In the genomic region with DNA sequence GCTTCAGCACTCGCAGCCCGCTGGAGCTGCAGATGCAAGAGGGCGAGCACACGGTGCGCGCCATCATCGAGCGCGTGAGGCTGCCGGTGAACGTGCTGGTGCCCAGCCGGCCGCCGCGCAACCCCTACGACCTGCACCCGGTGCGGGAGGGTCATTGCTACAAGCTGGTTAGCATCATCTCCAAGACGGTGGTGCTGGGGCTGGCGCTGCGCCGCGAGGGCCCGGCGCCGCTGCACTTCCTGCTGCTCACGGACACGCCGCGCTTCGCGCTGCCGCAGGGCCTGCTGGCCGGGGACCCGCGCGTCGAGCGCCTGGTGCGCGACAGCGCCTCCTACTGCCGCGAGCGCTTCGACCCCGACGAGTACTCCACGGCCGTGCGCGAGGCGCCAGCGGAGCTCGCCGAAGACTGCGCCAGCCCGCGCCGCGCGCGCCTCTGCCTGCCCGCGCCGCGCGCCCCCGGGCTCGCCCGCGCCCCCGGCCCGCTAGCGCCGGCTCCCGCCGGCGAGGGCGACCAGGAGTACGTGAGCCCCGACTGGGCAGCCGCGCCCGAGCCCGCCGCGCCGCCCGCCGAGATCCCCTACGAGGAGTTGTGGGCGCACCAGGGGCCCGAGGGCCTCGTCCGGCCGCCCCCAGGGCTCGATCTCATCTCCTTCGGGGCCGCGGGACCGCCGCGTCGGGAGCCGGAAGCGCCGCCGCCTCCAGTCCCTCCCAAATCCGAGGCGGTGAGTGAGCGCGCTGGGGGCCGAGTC, we compare ENCODE assay signal across 9 cellular contexts. TPM values are rescaled to one million over a fixed set of nuclear protein-coding genes. Genes with fewer than 3 reads are reported as not detected.
DNase-seq lines count a peak whose midpoint lies in the region; ATAC-seq, FAIRE-seq and TF ChIP-seq lines count a peak whose summit lies in the region.
"Had no signal": no experiment of that assay in that cellular context is flagged by ENCODE, and none has a peak within 500 bp of the region (broad histone marks: within the 10 kb centered on the region; RNA-seq: fewer than 3 reads in every experiment).

No MANE protein-coding gene starts in this region.

- peak overlapping the region; percentile 52 for H3K4me3 ChIP-seq in GM12864 (ENCODE audit: low read depth, low read length)
- H3K4me3 ChIP-seq in pancreas = peak overlapping the region; percentile 37 to 61 (median 50)
- peak overlapping the region; percentile 51 to 68 for H3K4me3 ChIP-seq in tibial artery

- H3K27me3 ChIP-seq in pancreas (no peaks in the 10 kb centered on the region), tibial artery (peaks cover 0 to 14% of the 10 kb centered on the region in 2 donors)

- peak; percentile 58 for ATAC-seq in HG02571 (IDR thresholded peaks at IDR 0.05; ENCODE audit: unreplicated experiment)
- ATAC-seq in pancreas = peak; percentile 89 to 97 (median 93)

- H3K9me3 ChIP-seq in pancreas (no peaks in the 10 kb centered on the region), tibial artery (no peaks in the 10 kb centered on the region)

- H3K4me1 ChIP-seq in pancreas (no peaks in the 10 kb centered on the region), tibial artery (peaks cover 0 to 19% (median 8%) of the 10 kb centered on the region in 4 donors)

- no peak overlapping the region for H3K27ac ChIP-seq in pancreas
- H3K27ac ChIP-seq in tibial artery = peak overlapping the region; percentile 60 to 69
- H3K27ac ChIP-seq: epithelial cell of prostate had no signal

- H3K36me3 ChIP-seq in pancreas = no peaks in the 10 kb centered on the region
- peaks cover 0 to 6% (median 2%) of the 10 kb centered on the region in 3 donors for H3K36me3 ChIP-seq in tibial artery

- WGBS in pancreas, 2 donors = 1 to 3% methylated on average over 31 to 114 of the region's 114 CpGs

- intact Hi-C loops in pancreas (cut with DNase I) (no loop called here), tibial artery (cut with DNase I; ENCODE audit: low total_unique reads) (no loop called here)

- TF ChIP-seq CTCF in GM12864 (IDR thresholded peaks at IDR 0.05; ENCODE audit: low read depth, low read length, missing control alignments) (peak; percentile 72), pancreas (IDR thresholded peaks at IDR 0.05) (peak; percentile 31 to 51 (median 42)), tibial artery (IDR thresholded peaks at IDR 0.05) (peak; percentile 50 to 62)

- FAIRE-seq in frontal cortex (lab: Jason Lieb, UNC) = no peak
- no peak for FAIRE-seq in pancreas (lab: Jason Lieb, UNC)

- DNase-seq in GM12864 (ENCODE audit: low read depth) (peak; percentile 37), NCI-H748 treated with DMSO at 0.1 percent for 48 hours (lab: John Stamatoyannopoulos, UW) (peak; percentile 22), frontal cortex (ENCODE audit: low spot score in 2 of 2) (peak; percentile 69 to 77), pancreas (peak; percentile 80 to 96 (median 89)), tibial artery (peak; percentile 65 to 82), cerebellum (ENCODE audit: low spot score) (no peak)
- DNase-seq in activated T-helper 1 cell treated with anti-CD3 and anti-CD28 coated beads, Interleukin-2, amount 50 U/mL, for 16 hours (ENCODE audit: low read depth in 1 of 2, low spot score in 1 of 2) = peak; percentile 74 to 78

RNA-seq across cellular contexts. Expression of a gene that starts 11.8 kb away (rescaled TPM):
- 6.1 TPM for total RNA-seq in frontal cortex
- 1 to 10 TPM; 1.2 to 4.0 (median 2.6) TPM for total RNA-seq in pancreas
- 1 to 10 TPM; 1.1 TPM for polyA plus RNA-seq in pancreas
- 11.0 TPM for total RNA-seq in cerebellum

RNA-seq across cellular contexts. Expression of a gene that starts 59.7 kb away (rescaled TPM):
- total RNA-seq in frontal cortex (85.2 TPM), pancreas (10 to 100 TPM; 58.7 to 89.6 (median 69.2) TPM), cerebellum (62.0 TPM)
- 10 to 100 TPM; 32.1 to 64.8 TPM for polyA plus RNA-seq in pancreas

Comparison
In these comparisons a context has a peak if more than half of its experiments do, and no peak if none do; other contexts are left out.
1. H3K27ac ChIP-seq: peak in tibial artery (2 of 2); none in pancreas (0 of 4).
2. Peak in every context shown above with its lines, with median percentiles within 50 percentile points of each other: H3K4me3 ChIP-seq and CTCF ChIP-seq.